Comparison of ENCODE assay signal across 21 cellular contexts in genomic region chr2:48204750-48205136, GRCh38.
"Had no signal": no experiment of that assay in that cellular context is flagged by ENCODE, and none has a peak within 500 bp of the region (broad histone marks: within the 10 kb centered on the region; RNA-seq: fewer than 3 reads in every experiment).

No MANE protein-coding gene starts in this region.

- DNase-seq: activated B cell treated with CpG ODN at 0.5 μM for 24 hours; activated CD4-positive, alpha-beta T cell treated with anti-CD3 and anti-CD28 coated beads for 1 hour; activated CD4-positive, alpha-beta T cell treated with anti-CD3 and anti-CD28 coated beads, Interleukin-2, amount 10 ng/mL, durations not matched to agents 24 days and 14 days; activated CD4-positive, alpha-beta T cell treated with anti-CD3 and anti-CD28 coated beads, Interleukin-2, amount 50 U/mL, for 48 hours; activated CD8-positive, alpha-beta memory T cell treated with anti-CD3 and anti-CD28 coated beads, Interleukin-2, amount 10 ng/mL, durations not matched to agents 7 days and 5 days; activated effector memory CD4-positive, alpha-beta T cell treated with anti-CD3 and anti-CD28 coated beads, Interleukin-2, amount 50 U/mL, for 16 hours; activated naive CD4-positive, alpha-beta T cell treated with Interleukin-2 at 50 U/mL for 16 hours; activated naive CD8-positive, alpha-beta T cell treated with anti-CD3 and anti-CD28 coated beads, Interleukin-2, amount 50 U/mL, for 24 hours; activated T-cell treated with anti-CD3 and anti-CD28 coated beads, Interleukin-2, amount 50 U/mL, for 24 hours; amniotic stem cell; KBM-7; NCI-H1048; NCI-H187 treated with DMSO at 0.1 percent for 48 hours; NCI-H2081 treated with DMSO at 0.1 percent for 48 hours; NCI-H2227 treated with DMSO at 0.1 percent for 48 hours; NCI-H446 treated with DMSO at 0.1 percent for 48 hours; SIG-M5; T-helper 17 cell; T-helper 9 cell had no signal

- ATAC-seq: activated CD8-positive, alpha-beta memory T cell treated with anti-CD3 and anti-CD28 coated beads, Interleukin-2, amount 10 ng/mL, durations not matched to agents 7 days and 5 days; activated naive CD4-positive, alpha-beta T cell treated with anti-CD3 and anti-CD28 coated beads, Interleukin-2, amount 50 U/mL, for 72 hours; activated naive CD8-positive, alpha-beta T cell treated with anti-CD3 and anti-CD28 coated beads, Interleukin-2, amount 50 U/mL, for 24 hours; T-helper 17 cell had no signal

- FAIRE-seq: astrocyte had no signal
